21 cellular contexts compared by ENCODE assay signal in the genomic region with DNA sequence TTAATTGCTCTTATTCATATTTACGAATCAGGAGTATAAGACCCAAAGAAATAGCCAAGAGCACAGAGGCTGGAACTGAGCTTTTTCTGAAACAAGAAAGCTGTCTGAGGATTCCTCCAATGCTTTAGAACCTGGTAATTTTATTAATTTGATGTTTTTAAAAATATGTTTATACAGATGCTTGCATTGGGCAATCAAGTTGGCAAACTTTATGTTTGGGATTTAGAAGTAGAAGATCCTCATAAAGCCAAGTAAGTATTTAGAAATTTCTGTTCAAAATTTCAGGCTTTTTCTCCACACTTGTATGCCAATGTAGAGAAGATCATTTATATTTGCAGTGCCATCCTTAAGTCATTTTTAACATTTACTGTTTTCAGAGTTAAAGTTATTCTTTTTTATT.
"Had no signal": no experiment of that assay in that cellular context is flagged by ENCODE, and none has a peak within 500 bp of the region (broad histone marks: within the 10 kb centered on the region; RNA-seq: fewer than 3 reads in every experiment).

No MANE protein-coding gene starts in this region.

- H3K9me3 ChIP-seq: SJSA1 had no signal

- H3K27me3 ChIP-seq: SJSA1 had no signal

- FAIRE-seq: RCC 7860 had no signal

- DNase-seq: KBM-7, MV-4-11, NCI-H1048, NCI-H1105, NCI-H1417 treated with DMSO at 0.1 percent for 48 hours, NCI-H146, NCI-H1694 treated with DMSO at 0.1 percent for 48 hours, NCI-H1930, NCI-H2081, NCI-H2107, NCI-H2227 treated with DMSO at 0.1 percent for 48 hours, NCI-H510A, NCI-H524 treated with DMSO at 0.1 percent for 48 hours, NCI-H69, NCI-H774, Right ventricle myocardium superior, RPMI8226, SIG-M5 had no signal

- H3K4me3 ChIP-seq: SJSA1, SK-N-MC had no signal

- H3K27ac ChIP-seq: SK-N-MC had no signal
